13 cellular contexts compared by ENCODE assay signal in genomic region chr15:99963096-99963825, GRCh38.
A peak's percentile ranks its signal among the peaks of the same experiment; 100 is the strongest.
DNase-seq lines count a peak whose midpoint lies in the region; ATAC-seq, FAIRE-seq and TF ChIP-seq lines count a peak whose summit lies in the region.
"Had no signal": no experiment of that assay in that cellular context is flagged by ENCODE, and none has a peak within 500 bp of the region (broad histone marks: within the 10 kb centered on the region; RNA-seq: fewer than 3 reads in every experiment).

No MANE protein-coding gene starts in this region.

- H3K36me3 ChIP-seq in H7 (replicated peaks; ENCODE audit: control insufficient read depth, insufficient read depth, low read length): no peaks in the 10 kb centered on the region
- H3K36me3 ChIP-seq in esophagus muscularis mucosa: no peaks in the 10 kb centered on the region
- no peaks in the 10 kb centered on the region for H3K36me3 ChIP-seq in left ventricle myocardium inferior
- H3K36me3 ChIP-seq: left lung had no signal

- FAIRE-seq in D721Med (lab: Jason Lieb, UNC): no peak

- H3K4me3 ChIP-seq in H7 (ENCODE audit: insufficient read depth, low read depth, low read length) (no peak overlapping the region), esophagus muscularis mucosa (no peak overlapping the region), left ventricle myocardium inferior (no peak overlapping the region)
- H3K4me3 ChIP-seq: left lung had no signal

- H3K4me1 ChIP-seq in esophagus muscularis mucosa (no peaks in the 10 kb centered on the region), left ventricle myocardium inferior (no peaks in the 10 kb centered on the region)
- H3K4me1 ChIP-seq: left lung had no signal

- TF ChIP-seq EP300 in esophagus muscularis mucosa (IDR thresholded peaks at IDR 0.05): no peak

- WGBS in esophagus muscularis mucosa: 82% methylated on average over 8 of the region's 8 CpGs

- H3K27ac ChIP-seq in RWPE1: peak overlapping the region; percentile 78
- no peak overlapping the region for H3K27ac ChIP-seq in esophagus muscularis mucosa (replicated peaks in 1 of 4)
- H3K27ac ChIP-seq in left ventricle myocardium inferior (replicated peaks): no peak overlapping the region
- H3K27ac ChIP-seq: left lung had no signal

- TF ChIP-seq POLR2A in esophagus muscularis mucosa (IDR thresholded peaks at IDR 0.05; ENCODE audit: low read depth): no peak

- intact Hi-C loops in esophagus muscularis mucosa (cut with DNase I): no loop called here
- intact Hi-C loops in sciatic nerve (cut with DNase I): no loop called here
- intact Hi-C loops in left ventricle myocardium inferior (cut with micrococcal nuclease): no loop called here
- intact Hi-C loops in left ventricle myocardium superior (cut with micrococcal nuclease): no loop called here

- H3K27me3 ChIP-seq in H7 (ENCODE audit: control insufficient read depth, insufficient read depth, low read length) (no peaks in the 10 kb centered on the region), esophagus muscularis mucosa (no peaks in the 10 kb centered on the region), left ventricle myocardium inferior (ENCODE audit: low read depth) (peaks cover 8% of the 10 kb centered on the region)
- H3K27me3 ChIP-seq: left lung had no signal

- no peak for TF ChIP-seq CTCF in RWPE1 (conservative IDR thresholded peaks at IDR 0.05; ENCODE audit: low read depth)
- TF ChIP-seq CTCF in esophagus muscularis mucosa (IDR thresholded peaks at IDR 0.05): no peak
- TF ChIP-seq CTCF in left ventricle myocardium inferior (IDR thresholded peaks at IDR 0.05; ENCODE audit: borderline replicate concordance): no peak
- TF ChIP-seq CTCF in D721Med (IDR thresholded peaks at IDR 0.05; ENCODE audit: insufficient read depth, missing control alignments): no peak

- no peak for ATAC-seq in sciatic nerve
- ATAC-seq in HG03025 (IDR thresholded peaks at IDR 0.05; ENCODE audit: low FRiP score, unreplicated experiment): no peak
- ATAC-seq in left ventricle myocardium superior: no peak
- ATAC-seq: CD8-positive, alpha-beta T cell; left lung had no signal

- peak; percentile 5 for DNase-seq in H7
- peak; percentile 91 for DNase-seq in RWPE1 (ENCODE audit: low spot score)
- DNase-seq in esophagus muscularis mucosa (ENCODE audit: extremely low spot score): peak; percentile 75
- DNase-seq in sciatic nerve (ENCODE audit: low spot score): peak; percentile 35
- no peak for DNase-seq in left ventricle myocardium inferior
- no peak for DNase-seq in D721Med (ENCODE audit: insufficient read length, low spot score)
- DNase-seq in left ventricle myocardium superior: no peak
- DNase-seq: activated T-cell treated with anti-CD3 and anti-CD28 coated beads for 4 hours; effector CD4-positive, alpha-beta T cell; NCI-H2171 had no signal

- POLR2A ChIA-PET in RWPE1 (lab: Yijun Ruan, JAX; ENCODE audit: low non-redundant PET): no interaction called here

- CTCF ChIA-PET in RWPE1 (lab: Yijun Ruan, JAX): interaction anchor here (0.9 to 3.0 kb wide), 4 partner anchors 12 to 69 kb away, joined by 3 to 13 read pairs (median 4); no protein-coding TSS in a partner anchor

- H3K9me3 ChIP-seq in esophagus muscularis mucosa (no peaks in the 10 kb centered on the region), left ventricle myocardium inferior (replicated peaks) (no peaks in the 10 kb centered on the region)
- H3K9me3 ChIP-seq: left lung had no signal

Comparison
In these comparisons a context has a peak if more than half of its experiments do, and no peak if none do; other contexts are left out.
1. DNase-seq: peak in H7 (single experiment), RWPE1 (single experiment), esophagus muscularis mucosa (single experiment) and sciatic nerve (single experiment); none in left ventricle myocardium inferior (single experiment), D721Med (single experiment) and left ventricle myocardium superior (single experiment).